9 cellular contexts compared by ENCODE assay signal in the genomic region with DNA sequence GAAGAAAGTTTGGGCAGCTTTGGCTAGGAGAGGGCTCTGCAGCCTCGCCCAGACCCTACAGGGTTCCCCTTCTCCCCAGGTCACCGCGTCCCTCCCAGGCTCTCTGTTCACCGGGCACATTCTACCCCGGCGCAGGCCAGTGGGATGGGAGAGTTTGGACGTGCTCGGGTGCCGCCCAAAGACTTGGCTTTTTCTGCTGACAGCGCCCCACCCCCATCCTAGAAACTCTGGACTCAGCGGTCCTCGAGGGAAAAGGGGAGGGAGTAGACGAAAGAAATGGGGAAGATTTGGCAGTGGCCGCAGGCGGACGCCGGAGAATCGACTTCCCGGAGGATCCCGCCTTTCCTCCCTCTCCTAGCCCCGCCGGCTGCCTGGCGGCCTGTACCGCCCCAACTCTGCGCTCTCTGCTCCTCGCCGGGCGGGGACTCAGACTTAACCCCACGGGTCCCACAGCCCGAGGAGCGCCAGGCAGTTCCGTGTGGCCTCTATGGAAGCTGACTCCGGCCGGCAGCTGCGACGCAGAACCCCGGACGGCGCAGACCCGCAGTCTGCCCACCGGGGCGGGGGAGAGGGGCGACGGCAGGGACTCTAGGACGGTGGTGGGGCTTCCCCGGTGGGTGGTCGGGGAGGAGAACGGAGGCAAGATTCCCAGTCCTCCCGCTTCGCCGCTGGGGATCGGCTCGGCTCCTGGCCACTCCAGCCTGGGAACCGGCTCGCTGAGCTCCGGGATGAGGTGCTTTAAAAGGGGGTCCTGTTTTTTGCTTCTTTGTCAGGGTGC. TPM values are rescaled to one million over a fixed set of nuclear protein-coding genes. Genes with fewer than 3 reads are reported as not detected.
A peak's percentile ranks its signal among the peaks of the same experiment; 100 is the strongest.
DNase-seq lines count a peak whose midpoint lies in the region; ATAC-seq and TF ChIP-seq lines count a peak whose summit lies in the region.
"Had no signal": no experiment of that assay in that cellular context is flagged by ENCODE, and none has a peak within 500 bp of the region (broad histone marks: within the 10 kb centered on the region; RNA-seq: fewer than 3 reads in every experiment).

No MANE protein-coding gene starts in this region.

- H3K9me3 Mint-ChIP-seq in activated naive CD8-positive, alpha-beta T cell (ENCODE audit: low read depth), result no peaks in the 10 kb centered on the region

- intact Hi-C loops in left cardiac atrium (cut with DNase I), result no loop called here

- ATAC-seq in left cardiac atrium (peak; percentile 69 to 71), HG02588 (IDR thresholded peaks at IDR 0.05; ENCODE audit: unreplicated experiment) (no peak)

- peaks cover 32% of the 10 kb centered on the region for H3K4me1 ChIP-seq in ACC112 (ENCODE audit: control insufficient read depth, insufficient read depth, low read length, unreplicated experiment)

- H3K27me3 ChIP-seq in ACC112 (ENCODE audit: insufficient read depth, low read length), result no peaks in the 10 kb centered on the region

- H3K36me3 Mint-ChIP-seq in activated naive CD8-positive, alpha-beta T cell, result no peaks in the 10 kb centered on the region

- DNase-seq in HFF-Myc (ENCODE audit: extremely low read depth, low read depth) (no peak), left cardiac atrium (peak; percentile 85), retinal pigment epithelial cell (ENCODE audit: low read depth) (no peak), globus pallidus (ENCODE audit: low spot score) (no peak)
- DNase-seq in stimulated activated CD4-positive, alpha-beta T cell treated with anti-CD3 and anti-CD28 coated beads, Interleukin-1b, Interleukin-23, amount 100 ng/mL, for 48 hours, result no peak

- peak overlapping the region; percentile 61 for H2AFZ ChIP-seq in ACC112 (ENCODE audit: low read length, unreplicated experiment)

- peaks cover 18% of the 10 kb centered on the region for H3K79me2 ChIP-seq in ACC112 (ENCODE audit: control insufficient read depth, insufficient read depth, low read length, unreplicated experiment)

- H3K4me3 ChIP-seq in ACC112 (ENCODE audit: low read depth, low read length) (peak overlapping the region; percentile 89), HFF-Myc (replicated peaks; ENCODE audit: low read depth, low read length) (peak overlapping the region; percentile 38), retinal pigment epithelial cell (ENCODE audit: low read length) (peak overlapping the region; percentile 53)

- H3K4me1 Mint-ChIP-seq in activated naive CD8-positive, alpha-beta T cell (ENCODE audit: low read depth), result peaks cover 35% of the 10 kb centered on the region

- H3K27ac ChIP-seq in ACC112 (ENCODE audit: low read depth, low read length), result peak overlapping the region; percentile 71
- H3K27ac ChIP-seq: epithelial cell of prostate had no signal

- no peak overlapping the region for H3K27ac Mint-ChIP-seq in activated naive CD8-positive, alpha-beta T cell

- TF ChIP-seq CTCF in HFF-Myc (IDR thresholded peaks at IDR 0.05; ENCODE audit: low read depth, low read length, missing control alignments) (no peak), retinal pigment epithelial cell (conservative IDR thresholded peaks at IDR 0.05; ENCODE audit: low read depth, low read length) (no peak)

- H3K27me3 Mint-ChIP-seq in activated naive CD8-positive, alpha-beta T cell, result peaks cover 46% of the 10 kb centered on the region

- no peaks in the 10 kb centered on the region for H3K36me3 ChIP-seq in ACC112 (ENCODE audit: insufficient read depth, low read length)

- peak overlapping the region; percentile 35 for H3K4me3 Mint-ChIP-seq in activated naive CD8-positive, alpha-beta T cell

RNA-seq across cellular contexts. Expression of a gene that starts 0.9 kb away (rescaled TPM):
- 1 to 10 TPM; 1.0 to 1.3 TPM for total RNA-seq in left cardiac atrium

Comparison
In these comparisons a context has a peak if more than half of its experiments do, and no peak if none do; other contexts are left out.
1. H3K4me3 ChIP-seq: peak in every context shown above with its lines; median percentile 89 in ACC112; 53 in retinal pigment epithelial cell; 38 in HFF-Myc.